In genomic region chr4:128287871-128288688, GRCh38 we compare ENCODE assay signal across 1 cellular context.
TF ChIP-seq lines count a peak whose summit lies in the region.

No MANE protein-coding gene starts in this region.

TF ChIP-seq in K562, 482 proteins besides CTCF, POLR2A, EP300 and RAD21 (continued from another document and continues in another):
- TF ChIP-seq ZBTB33 (CRISPR knock-in tag; IDR thresholded peaks at IDR 0.05) = no peak; the same call in 1 of the 2 replicates
- peak; percentile 85 for TF ChIP-seq EGR1 (conservative IDR thresholded peaks at IDR 0.05)
- TF ChIP-seq BRD9 (IDR thresholded peaks at IDR 0.05; ENCODE audit: low read depth, partially characterized antibody) = no peak
- TF ChIP-seq KDM4B (IDR thresholded peaks at IDR 0.05; ENCODE audit: borderline replicate concordance in 2 of 2, low read depth in 1 of 2) = peak in 1 of 2 experiments; percentile 93; a peak in 2 of 4 replicates
- TF ChIP-seq USF2 (CRISPR knock-in tag; IDR thresholded peaks at IDR 0.05) = peak; percentile 87
- no peak for TF ChIP-seq RBM39 (optimal IDR thresholded peaks at IDR 0.05; ENCODE audit: low read depth, low read length)
- no peak for TF ChIP-seq PHTF2 (CRISPR knock-in tag; IDR thresholded peaks at IDR 0.05)
- TF ChIP-seq RBBP5 (IDR thresholded peaks at IDR 0.05; ENCODE audit: borderline replicate concordance, insufficient read depth, low read length, poor library complexity, severe bottlenecking) = no peak
- peak; percentile 86 for TF ChIP-seq THAP12 (CRISPR knock-in tag; IDR thresholded peaks at IDR 0.05)
- no peak; the same call in 1 of the 2 replicates for TF ChIP-seq REST (CRISPR knock-in tag; IDR thresholded peaks at IDR 0.05; ENCODE audit: low read depth)
- no peak for TF ChIP-seq ELK1 (CRISPR knock-in tag; IDR thresholded peaks at IDR 0.05)
- peak; percentile 94 for TF ChIP-seq CBX1 (IDR thresholded peaks at IDR 0.05; ENCODE audit: low read depth)
- peak; percentile 62 for TF ChIP-seq CREB1 (IDR thresholded peaks at IDR 0.05)
- peak; percentile 87 for TF ChIP-seq CREB1 (CRISPR knock-in tag; IDR thresholded peaks at IDR 0.05)
- no peak; the same call in 1 of the 2 replicates for TF ChIP-seq CBFA2T2 (conservative IDR thresholded peaks at IDR 0.05)
- TF ChIP-seq ESRRB (CRISPR knock-in tag; IDR thresholded peaks at IDR 0.05; ENCODE audit: borderline replicate concordance) = no peak
- no peak for TF ChIP-seq DNMT1 (IDR thresholded peaks at IDR 0.05)
- no peak for TF ChIP-seq ZNF644 (tag; IDR thresholded peaks at IDR 0.05; ENCODE audit: low read depth)
- TF ChIP-seq HSF4 (CRISPR knock-in tag; IDR thresholded peaks at IDR 0.05; ENCODE audit: borderline replicate concordance) = no peak
- no peak for TF ChIP-seq ATF3 (IDR thresholded peaks at IDR 0.05)
- peak; percentile 66 for TF ChIP-seq ATF3 (CRISPR knock-in tag; conservative IDR thresholded peaks at IDR 0.05)
- TF ChIP-seq RFX7 (CRISPR knock-in tag; IDR thresholded peaks at IDR 0.05) = no peak
- TF ChIP-seq SUPT5H (IDR thresholded peaks at IDR 0.05) = peak; percentile 79
- TF ChIP-seq SRSF1 (IDR thresholded peaks at IDR 0.05; ENCODE audit: low read depth, low read length) = no peak
- TF ChIP-seq ZFX (CRISPR knock-in tag; IDR thresholded peaks at IDR 0.05) = peak; percentile 80
- peak; percentile 66 for TF ChIP-seq SMARCE1 (IDR thresholded peaks at IDR 0.05)
- no peak for TF ChIP-seq NELFE (IDR thresholded peaks at IDR 0.05; ENCODE audit: insufficient read depth, insufficient read length)
- TF ChIP-seq STAT5B (CRISPR knock-in tag; IDR thresholded peaks at IDR 0.05) = no peak
- TF ChIP-seq STAT6 (CRISPR knock-in tag; IDR thresholded peaks at IDR 0.05) = no peak; the same call in 1 of the 2 replicates
- TF ChIP-seq ZNF41 (CRISPR knock-in tag; conservative IDR thresholded peaks at IDR 0.05) = no peak
- TF ChIP-seq EZH2 (IDR thresholded peaks at IDR 0.05; ENCODE audit: borderline replicate concordance, low read depth, low read length) = no peak
- no peak for TF ChIP-seq NR0B1 (IDR thresholded peaks at IDR 0.05; ENCODE audit: partially characterized antibody)
- TF ChIP-seq PTBP1 (IDR thresholded peaks at IDR 0.05; ENCODE audit: low read depth, low read length) = no peak
- TF ChIP-seq TAL1 (IDR thresholded peaks at IDR 0.05) = peak; percentile 4; the same call in 1 of the 2 replicates
- peak; percentile 29 for TF ChIP-seq NFYB (IDR thresholded peaks at IDR 0.05; ENCODE audit: extremely low read depth, insufficient read length)
- TF ChIP-seq SAFB2 (IDR thresholded peaks at IDR 0.05; ENCODE audit: borderline replicate concordance, low read depth, low read length, severe bottlenecking) = no peak
- no peak for TF ChIP-seq RUNX1 (IDR thresholded peaks at IDR 0.05; ENCODE audit: low read depth)
- TF ChIP-seq PHF20 (IDR thresholded peaks at IDR 0.05; ENCODE audit: partially characterized antibody) = no peak
- TF ChIP-seq ZBTB8A (IDR thresholded peaks at IDR 0.05; ENCODE audit: partially characterized antibody) = no peak
- peak; percentile 69 for TF ChIP-seq TCF3 (CRISPR knock-in tag; IDR thresholded peaks at IDR 0.05)
- peak; percentile 93 for TF ChIP-seq HNRNPL (IDR thresholded peaks at IDR 0.05; ENCODE audit: low read depth, low read length)
- TF ChIP-seq ZNF696 (CRISPR knock-in tag; conservative IDR thresholded peaks at IDR 0.05) = no peak
- no peak for TF ChIP-seq THRA (IDR thresholded peaks at IDR 0.05)
- peak; percentile 49 to 72 for TF ChIP-seq FOXK2 (conservative IDR thresholded peaks at IDR 0.05 in 1 of 2, IDR thresholded peaks at IDR 0.05 in 1 of 2; ENCODE audit: low read depth in 2 of 2)
- TF ChIP-seq IRF9 (tag; IDR thresholded peaks at IDR 0.05) = no peak
- no peak for TF ChIP-seq NR2C1 (IDR thresholded peaks at IDR 0.05)
- no peak for TF ChIP-seq NR2C1 (tag; IDR thresholded peaks at IDR 0.05)
- no peak for TF ChIP-seq SMARCB1 (IDR thresholded peaks at IDR 0.05; ENCODE audit: insufficient read length, low read depth)
- TF ChIP-seq ATF2 (CRISPR knock-in tag; IDR thresholded peaks at IDR 0.05) = no peak
